1 cellular context compared by ENCODE assay signal in genomic region chr20:17681741-17682102, GRCh38.
A peak's percentile ranks its signal among the peaks of the same experiment; 100 is the strongest.
TF ChIP-seq lines count a peak whose summit lies in the region.

No MANE protein-coding gene starts in this region.

TF ChIP-seq in GM12878, 131 proteins besides CTCF, POLR2A, EP300 and RAD21 (continued from another document):
- TF ChIP-seq EGR1 (IDR thresholded peaks at IDR 0.05; ENCODE audit: borderline replicate concordance in 1 of 2, low read depth in 2 of 2, low read length in 2 of 2) (no peak), BMI1 (IDR thresholded peaks at IDR 0.05; ENCODE audit: borderline replicate concordance) (no peak), SMARCA5 (IDR thresholded peaks at IDR 0.05) (peak; percentile 68; the same call in 1 of the 2 replicates), USF1 (IDR thresholded peaks at IDR 0.05; ENCODE audit: borderline replicate concordance, extremely low read length, insufficient read depth, low read depth, low read length) (no peak), MLLT1 (IDR thresholded peaks at IDR 0.05) (no peak), NFXL1 (IDR thresholded peaks at IDR 0.05; ENCODE audit: borderline replicate concordance) (no peak), ZBTB11 (CRISPR knock-in tag; IDR thresholded peaks at IDR 0.05) (no peak), LARP7 (IDR thresholded peaks at IDR 0.05) (peak; percentile 77; the same call in 1 of the 2 replicates), ZSCAN29 (IDR thresholded peaks at IDR 0.05) (no peak), NKRF (conservative IDR thresholded peaks at IDR 0.05) (peak; percentile 67; the same call in 1 of the 2 replicates), ZBED1 (IDR thresholded peaks at IDR 0.05; ENCODE audit: borderline replicate concordance) (no peak), HDGF (IDR thresholded peaks at IDR 0.05) (no peak), NR2C1 (IDR thresholded peaks at IDR 0.05) (no peak), SIN3A (IDR thresholded peaks at IDR 0.05; ENCODE audit: low read depth, low read length) (no peak), ZNF687 (IDR thresholded peaks at IDR 0.05) (0 out of 2 replicates have a peak, but pooled peaks have one; percentile 15), SMAD5 (IDR thresholded peaks at IDR 0.05; ENCODE audit: low read depth) (no peak), SMC3 (IDR thresholded peaks at IDR 0.05; ENCODE audit: borderline replicate concordance, low read length) (no peak), CBX5 (IDR thresholded peaks at IDR 0.05; ENCODE audit: low read depth) (no peak), FOS (IDR thresholded peaks at IDR 0.05; ENCODE audit: borderline replicate concordance, extremely low read depth, insufficient read length) (no peak), KAT2A (conservative IDR thresholded peaks at IDR 0.05; ENCODE audit: control insufficient read depth, low read depth, low read length) (no peak), GATAD2B (conservative IDR thresholded peaks at IDR 0.05; ENCODE audit: low read depth) (0 out of 2 replicates have a peak, but pooled peaks have one; percentile 11), CREM (IDR thresholded peaks at IDR 0.05; ENCODE audit: low read depth) (no peak), ZNF622 (IDR thresholded peaks at IDR 0.05) (no peak), MTA3 (IDR thresholded peaks at IDR 0.05; ENCODE audit: borderline replicate concordance, low read length) (no peak), NR2F1 (conservative IDR thresholded peaks at IDR 0.05) (0 out of 2 replicates have a peak, but pooled peaks have one; percentile 9), MTA2 (IDR thresholded peaks at IDR 0.05; ENCODE audit: low read depth) (no peak), SPI1 (IDR thresholded peaks at IDR 0.05; ENCODE audit: borderline replicate concordance, insufficient read depth, low read depth, low read length) (no peak), RBBP5 (conservative IDR thresholded peaks at IDR 0.05) (no peak), BRCA1 (IDR thresholded peaks at IDR 0.05; ENCODE audit: low read depth, low read length) (no peak), IRF5 (IDR thresholded peaks at IDR 0.05; ENCODE audit: borderline replicate concordance) (no peak), TARDBP (IDR thresholded peaks at IDR 0.05; ENCODE audit: borderline replicate concordance) (no peak), ZNF592 (IDR thresholded peaks at IDR 0.05) (no peak), CHD2 (IDR thresholded peaks at IDR 0.05; ENCODE audit: borderline replicate concordance, low read depth, low read length) (no peak), POLR2AphosphoS5 (IDR thresholded peaks at IDR 0.05; ENCODE audit: low read length) (no peak), PRDM15 (CRISPR knock-in tag; IDR thresholded peaks at IDR 0.05) (no peak)
